Comparison of ENCODE assay signal across 19 cellular contexts in genomic region chr4:155789391-155789790, GRCh38. TPM values are rescaled to one million over a fixed set of nuclear protein-coding genes. Genes with fewer than 3 reads are reported as not detected.
DNase-seq lines count a peak whose midpoint lies in the region; ATAC-seq, FAIRE-seq and TF ChIP-seq lines count a peak whose summit lies in the region.
"Had no signal": no experiment of that assay in that cellular context is flagged by ENCODE, and none has a peak within 500 bp of the region (broad histone marks: within the 10 kb centered on the region; RNA-seq: fewer than 3 reads in every experiment).

No MANE protein-coding gene starts in this region.

- no peaks in the 10 kb centered on the region for H3K79me2 ChIP-seq in OCI-LY3 (ENCODE audit: low read length)

- no peaks in the 10 kb centered on the region for H3K27me3 Mint-ChIP-seq in nephron progenitor cell (ENCODE audit: low read depth, poor library complexity)
- H3K27me3 Mint-ChIP-seq in activated T-cell treated with anti-CD3 and anti-CD28 coated beads, Interleukin-2, amount 50 U/mL, for 72 hours (ENCODE audit: low read depth), result no peaks in the 10 kb centered on the region
- H3K27me3 Mint-ChIP-seq in chondrocyte (ENCODE audit: low read depth), result no peaks in the 10 kb centered on the region

- FAIRE-seq in GM18507 (lab: Jason Lieb, UNC) (peak; percentile 24), GM12892 (lab: Jason Lieb, UNC) (no peak)

- H3K4me3 ChIP-seq in OCI-LY3 (ENCODE audit: low read length), result peak overlapping the region; percentile 70
- H3K4me3 ChIP-seq: mucosa of descending colon, testis had no signal

- H3K4me1 Mint-ChIP-seq in nephron progenitor cell (no peaks in the 10 kb centered on the region), chondrocyte (ENCODE audit: low read depth) (peaks cover 21% of the 10 kb centered on the region)
- peaks cover 6% of the 10 kb centered on the region for H3K4me1 Mint-ChIP-seq in activated T-cell treated with anti-CD3 and anti-CD28 coated beads, Interleukin-2, amount 50 U/mL, for 72 hours (ENCODE audit: low read depth)
- H3K4me1 Mint-ChIP-seq: B cell had no signal

- H3K4me1 ChIP-seq in OCI-LY3 (ENCODE audit: low read length), result peaks cover 10% of the 10 kb centered on the region
- H3K4me1 ChIP-seq: gastrocnemius medialis, testis had no signal

- DNase-seq in GM18507 (ENCODE audit: extremely low spot score, insufficient read length, low read depth), result no peak
- DNase-seq in nephron progenitor cell, result no peak
- DNase-seq in GM12892 (ENCODE audit: insufficient read length), result no peak
- DNase-seq in activated T-cell treated with anti-CD3 and anti-CD28 coated beads, Interleukin-2, amount 50 U/mL, for 72 hours, result no peak
- DNase-seq in D341Med (ENCODE audit: low spot score), result no peak
- no peak for DNase-seq in chondrocyte (ENCODE audit: low spot score)
- DNase-seq: activated CD4-positive, CD25-positive, alpha-beta regulatory T cell treated with anti-CD3 and anti-CD28 coated beads, Interleukin-2, amount 50 U/mL, for 72 hours; activated T-cell treated with anti-CD3 and anti-CD28 coated beads for 4 hours; caudate nucleus; gastrocnemius medialis; immature natural killer cell; mucosa of descending colon; NCI-H2029 treated with DMSO at 0.1 percent for 48 hours; NCI-H526; testis had no signal

- H3K9me3 Mint-ChIP-seq in nephron progenitor cell (no peaks in the 10 kb centered on the region), chondrocyte (ENCODE audit: low read depth) (no peaks in the 10 kb centered on the region)
- no peaks in the 10 kb centered on the region for H3K9me3 Mint-ChIP-seq in activated T-cell treated with anti-CD3 and anti-CD28 coated beads, Interleukin-2, amount 50 U/mL, for 72 hours
- H3K9me3 Mint-ChIP-seq: immature natural killer cell had no signal

- peak overlapping the region; percentile 79 for H3K4me2 ChIP-seq in OCI-LY3 (ENCODE audit: low read length)

- peak overlapping the region; percentile 69 for H2AFZ ChIP-seq in OCI-LY3 (ENCODE audit: low read depth, low read length)

- 0 out of 2 replicates have a peak overlapping the region, but pooled peaks have one; percentile 0 for H3K9ac ChIP-seq in OCI-LY3 (ENCODE audit: low read length)

- TF ChIP-seq CTCF in OCI-LY3 (IDR thresholded peaks at IDR 0.05; ENCODE audit: low read depth, low read length) (no peak), nephron progenitor cell (IDR thresholded peaks at IDR 0.05) (no peak), chondrocyte (IDR thresholded peaks at IDR 0.05) (no peak)

- no peaks in the 10 kb centered on the region for H3K36me3 ChIP-seq in OCI-LY3 (replicated peaks; ENCODE audit: low read depth, low read length)
- H3K36me3 ChIP-seq: gastrocnemius medialis had no signal

- H3K9me3 ChIP-seq in OCI-LY3 (ENCODE audit: insufficient read depth, low read length), result no peaks in the 10 kb centered on the region
- H3K9me3 ChIP-seq: gastrocnemius medialis, mucosa of descending colon, testis had no signal

- peak; percentile 73 for ATAC-seq in GM21360 (IDR thresholded peaks at IDR 0.05; ENCODE audit: unreplicated experiment)
- no peak for ATAC-seq in activated T-cell treated with anti-CD3 and anti-CD28 coated beads, Interleukin-2, amount 50 U/mL, for 72 hours (replicated peaks in 1 of 2)
- ATAC-seq: gastrocnemius medialis, mucosa of descending colon had no signal

- H3K36me3 Mint-ChIP-seq in nephron progenitor cell (ENCODE audit: low read depth) (peaks cover 8% of the 10 kb centered on the region), chondrocyte (ENCODE audit: low read depth) (peaks cover 8% of the 10 kb centered on the region)
- H3K36me3 Mint-ChIP-seq in activated T-cell treated with anti-CD3 and anti-CD28 coated beads, Interleukin-2, amount 50 U/mL, for 72 hours (ENCODE audit: insufficient read depth in 2 of 2), result no peaks in the 10 kb centered on the region

- no peak for TF ChIP-seq POLR2A in GM12892 (IDR thresholded peaks at IDR 0.05; ENCODE audit: low read depth, low read length)

- H3K27me3 ChIP-seq in OCI-LY3 (ENCODE audit: low read depth, low read length), result no peaks in the 10 kb centered on the region
- H3K27me3 ChIP-seq: gastrocnemius medialis, testis had no signal

- H3K4me3 Mint-ChIP-seq in nephron progenitor cell (no peak overlapping the region), chondrocyte (ENCODE audit: unreplicated experiment) (no peak overlapping the region)
- peak overlapping the region in 1 of 2 donors; percentile 31 for H3K4me3 Mint-ChIP-seq in activated T-cell treated with anti-CD3 and anti-CD28 coated beads, Interleukin-2, amount 50 U/mL, for 72 hours
- H3K4me3 Mint-ChIP-seq: activated naive CD8-positive, alpha-beta T cell; B cell; immature natural killer cell had no signal

- no peak overlapping the region for H3K27ac ChIP-seq in OCI-LY3 (ENCODE audit: low read length)
- H3K27ac ChIP-seq: gastrocnemius medialis, testis had no signal

- H4K20me1 ChIP-seq in OCI-LY3 (ENCODE audit: insufficient read depth, low read length), result no peaks in the 10 kb centered on the region

- H3K27ac Mint-ChIP-seq in nephron progenitor cell (peak overlapping the region; percentile 6), chondrocyte (ENCODE audit: unreplicated experiment) (no peak overlapping the region)
- H3K27ac Mint-ChIP-seq in activated T-cell treated with anti-CD3 and anti-CD28 coated beads, Interleukin-2, amount 50 U/mL, for 72 hours, result no peak overlapping the region
- H3K27ac Mint-ChIP-seq: activated naive CD8-positive, alpha-beta T cell; B cell; immature natural killer cell had no signal

RNA-seq across cellular contexts. Expression of gene GUCY1B1, which starts 30.6 kb away (rescaled TPM):
- 0.91 TPM for polyA plus RNA-seq in GM12892 (2012; ENCODE audit: missing spikeins)
- total RNA-seq in activated T-cell treated with anti-CD3 and anti-CD28 coated beads, Interleukin-2, amount 50 U/mL, for 72 hours, result 1 to 10 TPM in 1 of 2 donors, under 1 TPM in 1; 0.60 to 1.9 TPM
- total RNA-seq in chondrocyte, result 13.7 to 21.5 TPM (median 20.5 TPM) in 3 replicates
